Comparison of ENCODE assay signal across 24 cellular contexts in the genomic region with DNA sequence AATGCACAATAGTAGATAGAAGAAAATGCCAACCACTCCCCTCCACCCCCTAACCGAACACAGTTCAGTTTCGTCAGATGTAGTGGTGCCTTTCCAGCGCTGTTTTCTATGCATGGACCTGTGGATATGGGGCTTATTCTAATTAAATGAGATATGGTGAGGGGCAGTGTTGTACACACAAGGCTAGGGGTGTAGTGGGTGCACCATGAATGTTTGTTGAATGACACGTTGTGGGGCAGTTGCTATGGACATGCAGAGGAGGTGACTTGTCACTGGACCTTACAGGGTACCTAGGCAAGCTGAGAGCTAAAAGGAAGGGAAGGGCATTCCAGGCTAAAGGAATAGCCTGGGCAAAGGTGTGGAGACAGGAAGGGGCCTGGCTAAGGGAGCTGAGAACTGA. TPM values are rescaled to one million over a fixed set of nuclear protein-coding genes. Genes with fewer than 3 reads are reported as not detected.
A peak's percentile ranks its signal among the peaks of the same experiment; 100 is the strongest.
DNase-seq lines count a peak whose midpoint lies in the region; ATAC-seq, FAIRE-seq and TF ChIP-seq lines count a peak whose summit lies in the region.
"Had no signal": no experiment of that assay in that cellular context is flagged by ENCODE, and none has a peak within 500 bp of the region (broad histone marks: within the 10 kb centered on the region; RNA-seq: fewer than 3 reads in every experiment).

No MANE protein-coding gene starts in this region.

- H3K36me3 ChIP-seq in kidney (ENCODE audit: control insufficient read depth in 1 of 2, insufficient read depth in 2 of 2, low read length in 2 of 2), result peaks cover 2 to 40% of the 10 kb centered on the region in 2 donors

- H3K9me3 ChIP-seq in kidney (ENCODE audit: control insufficient read depth in 1 of 2, low read length in 2 of 2), result no peaks in the 10 kb centered on the region
- H3K9me3 ChIP-seq: BLaER1 treated with 17β-estradiol and CSF1 and Interleukin-3, amounts not matched to agents 10 nM and 100 nM; testis had no signal

- CTCF ChIA-PET in activated CD4-positive, alpha-beta T cell treated with anti-CD3 and anti-CD28 coated beads, Interleukin-2, amount 10 ng/mL, durations not matched to agents 7 days and 5 days (lab: Charles Lee), result interaction anchor here (0.6 to 3.3 kb wide), 4 partner anchors 11 to 121 kb away, joined by 3 to 9 read pairs (median 5); a partner anchor contains a TSS

- peak overlapping the region; percentile 57 for H3K27ac ChIP-seq in cingulate gyrus (ENCODE audit: low read depth, low read length)
- H3K27ac ChIP-seq in kidney (ENCODE audit: low read depth in 2 of 2, low read length in 2 of 2), result peak overlapping the region; percentile 32 to 90
- H3K27ac ChIP-seq: 22Rv1; BLaER1 treated with 17β-estradiol and CSF1 and Interleukin-3, amounts not matched to agents 10 nM and 100 nM; WERI-Rb-1 had no signal

- H3K9ac ChIP-seq in kidney (ENCODE audit: low read length in 2 of 2), result no peak overlapping the region
- H3K9ac ChIP-seq: BLaER1 treated with 17β-estradiol and CSF1 and Interleukin-3, amounts not matched to agents 10 nM and 100 nM had no signal

- no peak overlapping the region for H3K4me3 Mint-ChIP-seq in activated CD4-positive, alpha-beta T cell treated with anti-CD3 and anti-CD28 coated beads, Interleukin-2, amount 10 ng/mL, durations not matched to agents 7 days and 5 days
- no peak overlapping the region for H3K4me3 Mint-ChIP-seq in stimulated activated effector memory CD8-positive, alpha-beta T cell treated with anti-CD3 and anti-CD28 coated beads, Interleukin-12 subunit alpha, Interleukin-12 subunit beta, amount 100 ng/mL, for 72 hours
- H3K4me3 Mint-ChIP-seq: activated naive CD8-positive, alpha-beta T cell treated with anti-CD3 and anti-CD28 coated beads for 36 hours; stimulated activated memory B cell treated with anti-CD40 and anti-IgM and Interleukin-4, amounts not matched to agents 10 μg/mL and 1 μg/mL and 100 μg/mL, for 72 hours; T-cell had no signal

- POLR2A ChIA-PET in activated CD4-positive, alpha-beta T cell treated with anti-CD3 and anti-CD28 coated beads, Interleukin-2, amount 10 ng/mL, durations not matched to agents 7 days and 5 days (lab: Charles Lee), result no interaction called here

- peak overlapping the region; percentile 20 for H3K27ac Mint-ChIP-seq in activated CD4-positive, alpha-beta T cell treated with anti-CD3 and anti-CD28 coated beads, Interleukin-2, amount 10 ng/mL, durations not matched to agents 7 days and 5 days
- H3K27ac Mint-ChIP-seq in stimulated activated effector memory CD8-positive, alpha-beta T cell treated with anti-CD3 and anti-CD28 coated beads, Interleukin-12 subunit alpha, Interleukin-12 subunit beta, amount 100 ng/mL, for 72 hours, result peak overlapping the region; percentile 62
- H3K27ac Mint-ChIP-seq: activated naive CD8-positive, alpha-beta T cell treated with anti-CD3 and anti-CD28 coated beads for 36 hours; stimulated activated memory B cell treated with anti-CD40 and anti-IgM and Interleukin-4, amounts not matched to agents 10 μg/mL and 1 μg/mL and 100 μg/mL, for 72 hours; T-cell had no signal

- FAIRE-seq in kidney (lab: Jason Lieb, UNC), result no peak
- FAIRE-seq in D721Med (lab: Jason Lieb, UNC), result no peak
- FAIRE-seq: endothelial cell of umbilical vein, urothelium cell line had no signal

- in situ Hi-C loops in GM13977 (cut with MboI; ENCODE audit: low pct_unique_long_range_greater_than_20kb, low sequenced_read_pairs, unreplicated experiment), result no loop called here

- no peaks in the 10 kb centered on the region for H3K27me3 Mint-ChIP-seq in activated CD4-positive, alpha-beta T cell treated with anti-CD3 and anti-CD28 coated beads, Interleukin-2, amount 10 ng/mL, durations not matched to agents 7 days and 5 days
- H3K27me3 Mint-ChIP-seq: activated naive CD8-positive, alpha-beta T cell treated with anti-CD3 and anti-CD28 coated beads for 36 hours; stimulated activated memory B cell treated with anti-CD40 and anti-IgM and Interleukin-4, amounts not matched to agents 10 μg/mL and 1 μg/mL and 100 μg/mL, for 72 hours; T-cell had no signal

- H3K4me3 ChIP-seq in kidney (ENCODE audit: low read length in 2 of 2), result peak overlapping the region in 1 of 2 donors; percentile 5
- H3K4me3 ChIP-seq: BLaER1 treated with 17β-estradiol and CSF1 and Interleukin-3, amounts not matched to agents 10 nM and 100 nM; testis had no signal

- peaks cover 27% of the 10 kb centered on the region for H3K4me1 Mint-ChIP-seq in activated CD4-positive, alpha-beta T cell treated with anti-CD3 and anti-CD28 coated beads, Interleukin-2, amount 10 ng/mL, durations not matched to agents 7 days and 5 days
- H3K4me1 Mint-ChIP-seq in stimulated activated effector memory CD8-positive, alpha-beta T cell treated with anti-CD3 and anti-CD28 coated beads, Interleukin-12 subunit alpha, Interleukin-12 subunit beta, amount 100 ng/mL, for 72 hours, result peaks cover 54% of the 10 kb centered on the region

- no peaks in the 10 kb centered on the region for H3K9me3 Mint-ChIP-seq in activated CD4-positive, alpha-beta T cell treated with anti-CD3 and anti-CD28 coated beads, Interleukin-2, amount 10 ng/mL, durations not matched to agents 7 days and 5 days
- H3K9me3 Mint-ChIP-seq in stimulated activated effector memory CD8-positive, alpha-beta T cell treated with anti-CD3 and anti-CD28 coated beads, Interleukin-12 subunit alpha, Interleukin-12 subunit beta, amount 100 ng/mL, for 72 hours, result no peaks in the 10 kb centered on the region
- H3K9me3 Mint-ChIP-seq: activated naive CD8-positive, alpha-beta T cell treated with anti-CD3 and anti-CD28 coated beads for 36 hours; stimulated activated memory B cell treated with anti-CD40 and anti-IgM and Interleukin-4, amounts not matched to agents 10 μg/mL and 1 μg/mL and 100 μg/mL, for 72 hours; T-cell had no signal

- no peak for ATAC-seq in stimulated activated effector memory CD8-positive, alpha-beta T cell treated with anti-CD3 and anti-CD28 coated beads, Interleukin-12 subunit alpha, Interleukin-12 subunit beta, amount 100 ng/mL, for 72 hours
- ATAC-seq: left lobe of liver; stimulated activated memory B cell treated with anti-CD40 and anti-IgM and Interleukin-4, amounts not matched to agents 10 μg/mL and 1 μg/mL and 100 μg/mL, for 72 hours; T-cell had no signal

- no peaks in the 10 kb centered on the region for H3K36me3 Mint-ChIP-seq in activated CD4-positive, alpha-beta T cell treated with anti-CD3 and anti-CD28 coated beads, Interleukin-2, amount 10 ng/mL, durations not matched to agents 7 days and 5 days (ENCODE audit: low read depth)
- H3K36me3 Mint-ChIP-seq in stimulated activated effector memory CD8-positive, alpha-beta T cell treated with anti-CD3 and anti-CD28 coated beads, Interleukin-12 subunit alpha, Interleukin-12 subunit beta, amount 100 ng/mL, for 72 hours, result peaks cover 22% of the 10 kb centered on the region
- H3K36me3 Mint-ChIP-seq: activated naive CD8-positive, alpha-beta T cell treated with anti-CD3 and anti-CD28 coated beads for 36 hours had no signal

- H3K4me1 ChIP-seq in kidney (ENCODE audit: control insufficient read depth in 1 of 2, insufficient read depth in 1 of 2, low read depth in 1 of 2, low read length in 2 of 2), result peaks cover 60 to 61% of the 10 kb centered on the region in 2 donors

- intact Hi-C loops in kidney (cut with DNase I), result loop anchor here (10.0 kb wide), 1 partner anchor 196 kb away; no protein-coding TSS in a partner anchor

- no peak for DNase-seq in activated CD4-positive, alpha-beta T cell treated with anti-CD3 and anti-CD28 coated beads, Interleukin-2, amount 10 ng/mL, durations not matched to agents 7 days and 5 days
- DNase-seq in activated CD4-positive, alpha-beta T cell treated with anti-CD3 and anti-CD28 coated beads, Interleukin-2, amount 50 U/mL, for 4 hours, result no peak
- DNase-seq in kidney (no peak), D721Med (ENCODE audit: insufficient read length, low spot score) (no peak), GM13977 (ENCODE audit: low spot score) (no peak)
- no peak for DNase-seq in stimulated activated effector memory CD8-positive, alpha-beta T cell treated with anti-CD3 and anti-CD28 coated beads, Interleukin-12 subunit alpha, Interleukin-12 subunit beta, amount 100 ng/mL, for 72 hours (ENCODE audit: low spot score in 2 of 2)
- DNase-seq in activated CD8-positive, alpha-beta memory T cell treated with anti-CD3 and anti-CD28 coated beads, Interleukin-2, amount 50 U/mL, for 48 hours, result no peak
- DNase-seq: activated CD4-positive, alpha-beta T cell treated with anti-CD3 and anti-CD28 coated beads for 4 hours; activated gamma-delta T cell; activated naive CD8-positive, alpha-beta T cell treated with anti-CD3 and anti-CD28 coated beads for 36 hours; activated T-cell treated with anti-CD3 and anti-CD28 coated beads, Interleukin-2, amount 50 U/mL, for 1 hour; COR-L47; DMS79 treated with DMSO at 0.1 percent for 48 hours; GDM1; T-cell; testis; WERI-Rb-1 had no signal

- TF ChIP-seq CTCF in kidney (IDR thresholded peaks at IDR 0.05; ENCODE audit: borderline replicate concordance, extremely low read depth, insufficient read depth) (no peak), D721Med (IDR thresholded peaks at IDR 0.05; ENCODE audit: insufficient read depth, missing control alignments) (no peak), GM13977 (IDR thresholded peaks at IDR 0.05; ENCODE audit: extremely low read depth, insufficient read depth, missing control alignments) (no peak)

RNA-seq across cellular contexts. Expression of a gene that starts 3.4 kb away (rescaled TPM):
- 10 to 100 TPM; 29.4 to 31.3 TPM for total RNA-seq in activated CD4-positive, alpha-beta T cell treated with anti-CD3 and anti-CD28 coated beads, Interleukin-2, amount 10 ng/mL, durations not matched to agents 7 days and 5 days
- total RNA-seq in kidney, result 41.9 TPM
- polyA plus RNA-seq in kidney (ENCODE audit: insufficient read depth, low read depth, low replicate concordance), result 121 TPM

RNA-seq across cellular contexts. Expression of a gene that starts 31.4 kb away (rescaled TPM):
- under 1 TPM; 0.07 to 0.23 TPM for total RNA-seq in activated CD4-positive, alpha-beta T cell treated with anti-CD3 and anti-CD28 coated beads, Interleukin-2, amount 10 ng/mL, durations not matched to agents 7 days and 5 days
- total RNA-seq in kidney, result 5.0 TPM
- 3.7 TPM for polyA plus RNA-seq in kidney (ENCODE audit: insufficient read depth, low read depth, low replicate concordance)

RNA-seq across cellular contexts. Expression of a gene that starts 42.7 kb away (rescaled TPM):
- 1 to 10 TPM; 5.8 to 7.9 TPM for total RNA-seq in activated CD4-positive, alpha-beta T cell treated with anti-CD3 and anti-CD28 coated beads, Interleukin-2, amount 10 ng/mL, durations not matched to agents 7 days and 5 days
- 367 TPM for total RNA-seq in kidney
- polyA plus RNA-seq in kidney (ENCODE audit: insufficient read depth, low read depth, low replicate concordance), result 117 TPM

RNA-seq across cellular contexts. Expression of a gene that starts 51.9 kb away (rescaled TPM):
- total RNA-seq in activated CD4-positive, alpha-beta T cell treated with anti-CD3 and anti-CD28 coated beads, Interleukin-2, amount 10 ng/mL, durations not matched to agents 7 days and 5 days, result 100 to 1,000 TPM; 110 to 117 TPM
- total RNA-seq in kidney, result 64.4 TPM
- 17.1 TPM for polyA plus RNA-seq in kidney (ENCODE audit: insufficient read depth, low read depth, low replicate concordance)

Comparison
In these comparisons a context has a peak if more than half of its experiments do, and no peak if none do; other contexts are left out.
1. RNA of a gene that starts 42.7 kb away (total RNA-seq): 367 TPM in kidney (single experiment); 5.8 to 7.9 TPM in activated CD4-positive, alpha-beta T cell treated with anti-CD3 and anti-CD28 coated beads, Interleukin-2, amount 10 ng/mL, durations not matched to agents 7 days and 5 days; every median in the first group is over 10 times any median in the second.